ENCODE assay signal across 9 cellular contexts in the genomic region with DNA sequence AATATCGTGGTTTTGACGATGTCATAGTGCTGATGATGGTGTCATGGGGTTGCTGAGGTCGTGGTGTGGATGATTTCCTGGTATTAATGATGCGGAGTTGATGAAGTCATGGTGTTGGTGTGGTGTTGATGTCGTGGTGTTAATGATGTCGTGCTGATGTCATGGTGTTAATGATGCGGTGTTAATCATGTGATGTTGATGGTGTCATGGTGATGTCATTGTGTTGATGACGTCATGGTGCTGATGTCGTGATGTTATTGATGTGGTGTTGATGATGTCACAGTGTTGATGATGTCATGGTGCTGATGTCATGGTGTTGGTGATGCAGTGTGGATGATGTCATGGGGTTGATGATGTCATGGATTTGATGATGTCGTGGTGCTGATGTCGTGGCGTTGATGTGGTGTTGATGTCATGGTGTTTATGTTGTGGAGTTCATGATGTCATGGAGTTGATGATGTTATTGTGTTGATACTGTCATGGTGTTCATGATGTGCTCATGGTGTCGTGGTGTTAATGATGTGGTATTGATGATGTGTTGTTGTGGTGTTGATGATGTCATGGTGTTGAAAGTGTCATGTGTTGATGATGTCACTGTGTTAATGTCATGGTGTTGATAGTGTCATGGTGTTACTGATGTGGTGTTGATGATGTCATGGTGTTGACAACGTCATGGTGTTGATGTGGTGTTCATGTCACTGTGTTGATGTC. TPM values are rescaled to one million over a fixed set of nuclear protein-coding genes. Genes with fewer than 3 reads are reported as not detected.
DNase-seq lines count a peak whose midpoint lies in the region; ATAC-seq, FAIRE-seq and TF ChIP-seq lines count a peak whose summit lies in the region.
"Had no signal": no experiment of that assay in that cellular context is flagged by ENCODE, and none has a peak within 500 bp of the region (broad histone marks: within the 10 kb centered on the region; RNA-seq: fewer than 3 reads in every experiment).

No MANE protein-coding gene starts in this region.

- H3K36me3 Mint-ChIP-seq in activated CD4-positive, alpha-beta T cell treated with anti-CD3 and anti-CD28 coated beads for 36 hours (ENCODE audit: low read depth): no peaks in the 10 kb centered on the region
- H3K36me3 Mint-ChIP-seq: T-cell had no signal

- peaks cover 13% of the 10 kb centered on the region for H3K27me3 Mint-ChIP-seq in activated CD4-positive, alpha-beta T cell treated with anti-CD3 and anti-CD28 coated beads for 36 hours

- CTCF ChIA-PET in activated CD4-positive, alpha-beta T cell treated with anti-CD3 and anti-CD28 coated beads for 36 hours (lab: Charles Lee): no interaction called here

- no peaks in the 10 kb centered on the region for H3K9me3 ChIP-seq in gastroesophageal sphincter

- FAIRE-seq in RCC 7860 (lab: Jason Lieb, UNC): no peak

- no peak for TF ChIP-seq CTCF in gastroesophageal sphincter (IDR thresholded peaks at IDR 0.05)

- WGBS in gastroesophageal sphincter (ENCODE audit: low coverage in 1 of 2), 2 donors: 94 to 97% methylated on average over 12 to 13 of the region's 14 CpGs

- ATAC-seq in activated CD4-positive, alpha-beta T cell treated with anti-CD3 and anti-CD28 coated beads for 36 hours: peak; percentile 28
- ATAC-seq in gastroesophageal sphincter (no peak), HG03135 (IDR thresholded peaks at IDR 0.05; ENCODE audit: unreplicated experiment) (no peak)
- ATAC-seq: T-cell had no signal

- no peak overlapping the region for H3K27ac Mint-ChIP-seq in activated CD4-positive, alpha-beta T cell treated with anti-CD3 and anti-CD28 coated beads for 36 hours
- H3K27ac Mint-ChIP-seq: T-cell had no signal

- peaks cover 4% of the 10 kb centered on the region for H3K4me1 Mint-ChIP-seq in activated CD4-positive, alpha-beta T cell treated with anti-CD3 and anti-CD28 coated beads for 36 hours

- DNase-seq in activated CD4-positive, alpha-beta T cell treated with anti-CD3 and anti-CD28 coated beads for 36 hours: peak; percentile 83
- DNase-seq in activated CD4-positive, alpha-beta T cell treated with anti-CD3 and anti-CD28 coated beads for 1 hour: no peak
- peak; percentile 26 for DNase-seq in LoVo (ENCODE audit: low spot score)
- DNase-seq in amniotic stem cell (lab: John Stamatoyannopoulos, UW): peak; percentile 14
- peak; percentile 42 to 46 for DNase-seq in lung microvascular endothelial cell (ENCODE audit: low read depth in 2 of 2)
- DNase-seq in RCC 7860 (ENCODE audit: low spot score): no peak

- intact Hi-C loops in activated CD4-positive, alpha-beta T cell treated with anti-CD3 and anti-CD28 coated beads for 36 hours (cut with DNase I, micrococcal nuclease): loop anchor here (1.0 to 5.0 kb wide), 5 partner anchors 33 to 328 kb away; partner anchors contain the start of gene RAN (in 1 of the 2)

- no peaks in the 10 kb centered on the region for H3K9me3 Mint-ChIP-seq in activated CD4-positive, alpha-beta T cell treated with anti-CD3 and anti-CD28 coated beads for 36 hours (ENCODE audit: low read depth)
- H3K9me3 Mint-ChIP-seq: T-cell had no signal

- no peak overlapping the region for H3K27ac ChIP-seq in gastroesophageal sphincter

- TF ChIP-seq POLR2A in gastroesophageal sphincter (IDR thresholded peaks at IDR 0.05): no peak

- peaks cover 23% of the 10 kb centered on the region for H3K27me3 ChIP-seq in gastroesophageal sphincter

- POLR2A ChIA-PET in activated CD4-positive, alpha-beta T cell treated with anti-CD3 and anti-CD28 coated beads for 36 hours (lab: Charles Lee): no interaction called here

- H3K36me3 ChIP-seq in gastroesophageal sphincter: no peaks in the 10 kb centered on the region

- H3K4me3 Mint-ChIP-seq in activated CD4-positive, alpha-beta T cell treated with anti-CD3 and anti-CD28 coated beads for 36 hours: no peak overlapping the region
- H3K4me3 Mint-ChIP-seq: T-cell had no signal

- no peak overlapping the region for H3K4me3 ChIP-seq in gastroesophageal sphincter

- peaks cover 0 to 3% (median 0%) of the 10 kb centered on the region in 3 donors for H3K4me1 ChIP-seq in gastroesophageal sphincter

- TF ChIP-seq EP300 in gastroesophageal sphincter (IDR thresholded peaks at IDR 0.05): no peak

RNA-seq across cellular contexts. Expression of gene RIMBP2, which starts 48.5 kb away (rescaled TPM):
- not detected for total RNA-seq in activated CD4-positive, alpha-beta T cell treated with anti-CD3 and anti-CD28 coated beads for 36 hours
- total RNA-seq in lung microvascular endothelial cell (not detected in 2 replicates), gastroesophageal sphincter (1 to 10 TPM in 1 of 4 donors, under 1 TPM in 3; 0.42 to 1.1 (median 0.60) TPM)

Comparison
In these comparisons a context has a peak if more than half of its experiments do, and no peak if none do; other contexts are left out.
1. DNase-seq: peak in activated CD4-positive, alpha-beta T cell treated with anti-CD3 and anti-CD28 coated beads for 36 hours (single experiment), LoVo (single experiment), amniotic stem cell (single experiment) and lung microvascular endothelial cell (2 of 2); none in activated CD4-positive, alpha-beta T cell treated with anti-CD3 and anti-CD28 coated beads for 1 hour (single experiment) and RCC 7860 (single experiment).